In genomic region chr4:169271692-169272007, GRCh38 we compare ENCODE assay signal across 9 cellular contexts. TPM values are rescaled to one million over a fixed set of nuclear protein-coding genes. Genes with fewer than 3 reads are reported as not detected.
DNase-seq lines count a peak whose midpoint lies in the region; ATAC-seq, FAIRE-seq and TF ChIP-seq lines count a peak whose summit lies in the region.
"Had no signal": no experiment of that assay in that cellular context is flagged by ENCODE, and none has a peak within 500 bp of the region (broad histone marks: within the 10 kb centered on the region; RNA-seq: fewer than 3 reads in every experiment).

No MANE protein-coding gene starts in this region.

- FAIRE-seq in RCC 7860 (lab: Jason Lieb, UNC): no peak
- FAIRE-seq: TTC549 had no signal

- H3K4me3 ChIP-seq in thoracic aorta: peak overlapping the region; percentile 92

- peaks cover 10% of the 10 kb centered on the region for H3K4me1 Mint-ChIP-seq in activated CD4-positive, alpha-beta T cell treated with anti-CD3 and anti-CD28 coated beads, Interleukin-2, amount 10 ng/mL, durations not matched to agents 24 days and 14 days
- peaks cover 6% of the 10 kb centered on the region for H3K4me1 Mint-ChIP-seq in activated naive CD8-positive, alpha-beta T cell treated with anti-CD3 and anti-CD28 coated beads for 36 hours

- peak; percentile 52 for DNase-seq in activated CD4-positive, alpha-beta T cell treated with anti-CD3 and anti-CD28 coated beads, Interleukin-2, amount 10 ng/mL, durations not matched to agents 24 days and 14 days
- no peak for DNase-seq in activated CD4-positive, alpha-beta T cell treated with anti-CD3 and anti-CD28 coated beads for 4 hours
- no peak for DNase-seq in activated naive CD8-positive, alpha-beta T cell treated with anti-CD3 and anti-CD28 coated beads for 36 hours
- DNase-seq in thoracic aorta (ENCODE audit: low spot score): no peak
- no peak for DNase-seq in RCC 7860 (ENCODE audit: low spot score)

- no peak for ATAC-seq in thoracic aorta (ENCODE audit: insufficient number of reproducible peaks, low FRiP score, low read depth)
- no peak for ATAC-seq in GM21825 (IDR thresholded peaks at IDR 0.05; ENCODE audit: unreplicated experiment)
- no peak for ATAC-seq in HG03571 (IDR thresholded peaks at IDR 0.05; ENCODE audit: unreplicated experiment)

- no peak for TF ChIP-seq CTCF in thoracic aorta (IDR thresholded peaks at IDR 0.05)

- no peak overlapping the region for H3K27ac Mint-ChIP-seq in activated CD4-positive, alpha-beta T cell treated with anti-CD3 and anti-CD28 coated beads, Interleukin-2, amount 10 ng/mL, durations not matched to agents 24 days and 14 days
- no peak overlapping the region for H3K27ac Mint-ChIP-seq in activated naive CD8-positive, alpha-beta T cell treated with anti-CD3 and anti-CD28 coated beads for 36 hours

- peaks cover 66% of the 10 kb centered on the region for H3K27me3 Mint-ChIP-seq in activated CD4-positive, alpha-beta T cell treated with anti-CD3 and anti-CD28 coated beads, Interleukin-2, amount 10 ng/mL, durations not matched to agents 24 days and 14 days
- peaks cover 73% of the 10 kb centered on the region for H3K27me3 Mint-ChIP-seq in activated naive CD8-positive, alpha-beta T cell treated with anti-CD3 and anti-CD28 coated beads for 36 hours

- H3K27ac ChIP-seq in layer of hippocampus (ENCODE audit: low read depth, low read length) (peak overlapping the region; percentile 77), thoracic aorta (peak overlapping the region; percentile 88 to 93)

- H3K9me3 Mint-ChIP-seq in activated CD4-positive, alpha-beta T cell treated with anti-CD3 and anti-CD28 coated beads, Interleukin-2, amount 10 ng/mL, durations not matched to agents 24 days and 14 days: no peaks in the 10 kb centered on the region
- no peaks in the 10 kb centered on the region for H3K9me3 Mint-ChIP-seq in activated naive CD8-positive, alpha-beta T cell treated with anti-CD3 and anti-CD28 coated beads for 36 hours

- intact Hi-C loops in activated CD4-positive, alpha-beta T cell treated with anti-CD3 and anti-CD28 coated beads, Interleukin-2, amount 10 ng/mL, durations not matched to agents 24 days and 14 days (cut with micrococcal nuclease): loop anchor here (2.0 to 5.0 kb wide), 4 partner anchors 45 to 261 kb away; partner anchors contain the start of gene CBR4

- H3K36me3 Mint-ChIP-seq in activated CD4-positive, alpha-beta T cell treated with anti-CD3 and anti-CD28 coated beads, Interleukin-2, amount 10 ng/mL, durations not matched to agents 24 days and 14 days (ENCODE audit: low read depth): no peaks in the 10 kb centered on the region
- H3K36me3 Mint-ChIP-seq in activated naive CD8-positive, alpha-beta T cell treated with anti-CD3 and anti-CD28 coated beads for 36 hours: no peaks in the 10 kb centered on the region

- peak overlapping the region; percentile 69 for H3K4me3 Mint-ChIP-seq in activated CD4-positive, alpha-beta T cell treated with anti-CD3 and anti-CD28 coated beads, Interleukin-2, amount 10 ng/mL, durations not matched to agents 24 days and 14 days
- H3K4me3 Mint-ChIP-seq in activated naive CD8-positive, alpha-beta T cell treated with anti-CD3 and anti-CD28 coated beads for 36 hours: peak overlapping the region; percentile 30

- H3K36me3 ChIP-seq in thoracic aorta: no peaks in the 10 kb centered on the region

- H3K4me1 ChIP-seq in thoracic aorta (ENCODE audit: control insufficient read depth in 1 of 2, low read depth in 2 of 2): peaks cover 11 to 41% of the 10 kb centered on the region in 2 donors

- no peaks in the 10 kb centered on the region for H3K9me3 ChIP-seq in thoracic aorta

- no peaks in the 10 kb centered on the region for H3K27me3 ChIP-seq in layer of hippocampus (ENCODE audit: control insufficient read depth, insufficient read depth, low read length)
- no peaks in the 10 kb centered on the region for H3K27me3 ChIP-seq in thoracic aorta (replicated peaks; ENCODE audit: insufficient read depth)

RNA-seq across cellular contexts. Expression of gene SH3RF1, which starts 0.9 kb away (rescaled TPM):
- total RNA-seq in activated CD4-positive, alpha-beta T cell treated with anti-CD3 and anti-CD28 coated beads, Interleukin-2, amount 10 ng/mL, durations not matched to agents 24 days and 14 days: 0.66 and 0.68 TPM in 2 replicates
- under 1 TPM; 0.54 to 0.87 TPM for total RNA-seq in activated naive CD8-positive, alpha-beta T cell treated with anti-CD3 and anti-CD28 coated beads for 36 hours
- total RNA-seq in thoracic aorta: 10 to 100 TPM; 21.9 to 24.6 TPM

Comparison
In these comparisons a context has a peak if more than half of its experiments do, and no peak if none do; other contexts are left out.
1. RNA of gene SH3RF1, which starts 0.9 kb away (total RNA-seq): 21.9 to 24.6 TPM in thoracic aorta; 0.54 to 0.87 TPM in activated naive CD8-positive, alpha-beta T cell treated with anti-CD3 and anti-CD28 coated beads for 36 hours and 0.66 to 0.68 TPM in activated CD4-positive, alpha-beta T cell treated with anti-CD3 and anti-CD28 coated beads, Interleukin-2, amount 10 ng/mL, durations not matched to agents 24 days and 14 days; every median in the first group is over 10 times any median in the second.